In the genomic region with DNA sequence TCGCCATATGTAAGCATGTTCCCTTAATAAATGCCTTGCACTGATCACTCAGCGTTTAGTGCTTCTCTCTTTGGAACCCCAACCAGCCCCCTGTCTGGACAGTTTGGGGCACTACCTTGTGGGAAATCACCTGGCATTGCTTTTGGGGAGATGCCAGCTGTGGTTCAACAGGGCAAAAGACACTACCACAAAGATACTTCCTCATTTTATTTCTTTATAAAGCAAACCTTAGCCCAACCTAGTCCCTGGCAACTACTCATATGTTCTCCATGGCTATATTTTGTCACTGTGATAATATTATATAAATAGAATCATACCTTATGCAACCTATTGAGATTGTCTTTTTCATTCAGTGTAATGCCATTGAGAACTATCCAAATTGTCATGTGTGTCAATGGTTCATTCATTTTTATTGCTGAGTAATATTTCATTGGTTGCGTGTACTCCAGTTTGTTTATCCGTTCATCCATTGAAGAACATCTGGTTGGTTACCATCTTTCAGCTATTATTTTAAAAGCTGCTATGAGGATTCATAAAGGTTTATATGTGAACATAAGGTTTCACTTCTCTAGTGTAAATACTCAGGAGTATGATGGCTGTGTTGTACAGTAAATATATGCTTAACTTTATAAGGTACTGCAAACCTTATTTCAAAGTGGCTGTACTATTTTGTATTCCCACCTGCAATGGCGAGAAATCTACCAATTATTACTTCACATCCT, we compare ENCODE assay signal across 24 cellular contexts.
DNase-seq lines count a peak whose midpoint lies in the region; ATAC-seq, FAIRE-seq and TF ChIP-seq lines count a peak whose summit lies in the region.
"Had no signal": no experiment of that assay in that cellular context is flagged by ENCODE, and none has a peak within 500 bp of the region (broad histone marks: within the 10 kb centered on the region; RNA-seq: fewer than 3 reads in every experiment).

No MANE protein-coding gene starts in this region.

- TF ChIP-seq EP300 in SK-N-SH (IDR thresholded peaks at IDR 0.05; ENCODE audit: borderline replicate concordance in 1 of 2, low read depth in 1 of 2, low read length in 1 of 2) = no peak

- no peaks in the 10 kb centered on the region; a peak in 1 of 4 replicates for H3K4me1 ChIP-seq in SK-N-SH (ENCODE audit: control insufficient read depth in 1 of 2, insufficient read depth in 2 of 2, low read depth in 1 of 2, low read length in 1 of 2)
- H3K4me1 ChIP-seq: heart right ventricle, neural progenitor cell, SJSA1 had no signal

- CTCF ChIA-PET in SK-N-SH (lab: Yijun Ruan, JAX) (interaction anchor here (2.1 to 3.4 kb wide), 2 partner anchors 12 to 198 kb away, joined by 6 to 14 read pairs; no protein-coding TSS in a partner anchor), activated B cell treated with CpG ODN at 0.5 μM for 24 hours (lab: Charles Lee) (interaction anchor here (1.0 to 25.7 kb wide), 2 partner anchors 9 to 17 kb away, joined by 3 to 553 read pairs; no protein-coding TSS in a partner anchor)

- no peaks in the 10 kb centered on the region for H3K36me3 ChIP-seq in SK-N-SH (replicated peaks in 1 of 2; ENCODE audit: control insufficient read depth in 1 of 2, insufficient read depth in 2 of 2, low read length in 1 of 2)
- H3K36me3 ChIP-seq: heart right ventricle, neural progenitor cell, SJSA1 had no signal

- no peak overlapping the region for H3K4me2 ChIP-seq in SK-N-SH
- H3K4me2 ChIP-seq: GM23338, neural progenitor cell had no signal

- H3K79me2 ChIP-seq in SK-N-SH (ENCODE audit: insufficient read depth) = no peaks in the 10 kb centered on the region

- H3K9me2 ChIP-seq in SK-N-SH = no peaks in the 10 kb centered on the region

- H3K27ac ChIP-seq in SK-N-SH (ENCODE audit: low read depth in 2 of 2, low read length in 1 of 2) = no peak overlapping the region
- H3K27ac ChIP-seq: heart right ventricle, HL-60, neural progenitor cell, SJSA1 had no signal

- H3K4me3 Mint-ChIP-seq in activated B cell treated with CpG ODN at 0.5 μM for 24 hours = peak overlapping the region; percentile 11
- H3K4me3 Mint-ChIP-seq in type B pancreatic cell = no peak overlapping the region
- H3K4me3 Mint-ChIP-seq: GM23338, neural progenitor cell had no signal

- intact Hi-C loops in activated B cell treated with CpG ODN at 0.5 μM for 24 hours (cut with micrococcal nuclease) = no loop called here

- no peak for DNase-seq in SK-N-SH
- peak; percentile 25 for DNase-seq in activated B cell treated with CpG ODN at 0.5 μM for 24 hours
- no peak for DNase-seq in type B pancreatic cell (ENCODE audit: extremely low spot score, unreplicated experiment)
- no peak for DNase-seq in D721Med (ENCODE audit: insufficient read length, low spot score)
- no peak for DNase-seq in pons (ENCODE audit: low spot score)
- DNase-seq: activated gamma-delta T cell; amniotic stem cell; C1 segment of cervical spinal cord; heart right ventricle; mammary epithelial cell; NCI-H1092 treated with DMSO at 0.1 percent for 48 hours; NCI-H526; PC-3; stimulated activated CD4-positive, alpha-beta T cell treated with anti-CD3 and anti-CD28 coated beads, Interleukin-15, amount 100 ng/mL, for 24 hours; stimulated activated naive CD4-positive, alpha-beta T cell treated with Interleukin-2 at 50 U/mL for 16 hours; T-helper 9 cell had no signal

- no peak for TF ChIP-seq CTCF in SK-N-SH (IDR thresholded peaks at IDR 0.05)
- TF ChIP-seq CTCF in activated B cell treated with CpG ODN at 0.5 μM for 24 hours (IDR thresholded peaks at IDR 0.05) = no peak
- TF ChIP-seq CTCF in type B pancreatic cell (conservative IDR thresholded peaks at IDR 0.05) = no peak
- TF ChIP-seq CTCF in D721Med (IDR thresholded peaks at IDR 0.05; ENCODE audit: insufficient read depth, missing control alignments) = no peak

- no peaks in the 10 kb centered on the region for H4K20me1 ChIP-seq in SK-N-SH (ENCODE audit: insufficient read depth)

- peak; percentile 6; the same call in 1 of the 3 replicates for ATAC-seq in SK-N-SH treated with all-trans-retinoic acid at 6 μM for 48 hours
- peak; percentile 54 for ATAC-seq in HG03342 (IDR thresholded peaks at IDR 0.05; ENCODE audit: unreplicated experiment)
- peak; percentile 87 for ATAC-seq in activated B cell treated with CpG ODN at 0.5 μM for 24 hours (ENCODE audit: low read depth)
- no peak for ATAC-seq in GM21447 (IDR thresholded peaks at IDR 0.05; ENCODE audit: unreplicated experiment)
- ATAC-seq: GM23338, heart right ventricle, PC-3 had no signal

- H3K36me3 Mint-ChIP-seq in activated B cell treated with CpG ODN at 0.5 μM for 24 hours (ENCODE audit: low read depth) (no peaks in the 10 kb centered on the region), type B pancreatic cell (no peaks in the 10 kb centered on the region)
- H3K36me3 Mint-ChIP-seq: neural progenitor cell had no signal

- POLR2A ChIA-PET in SK-N-SH (lab: Yijun Ruan, JAX) = no interaction called here
- POLR2A ChIA-PET in activated B cell treated with CpG ODN at 0.5 μM for 24 hours (lab: Charles Lee) = interaction anchor here (1.2 kb wide), 1 partner anchor 226 kb away, joined by 3 read pairs; the partner anchor contains the start of gene STX7

- H3K27me3 Mint-ChIP-seq in activated B cell treated with CpG ODN at 0.5 μM for 24 hours = peaks cover under 1% of the 10 kb centered on the region
- H3K27me3 Mint-ChIP-seq in type B pancreatic cell = no peaks in the 10 kb centered on the region

- no peaks in the 10 kb centered on the region for H3F3A ChIP-seq in SK-N-SH (replicated peaks; ENCODE audit: insufficient read depth)

- H3K9ac ChIP-seq in SK-N-SH = no peak overlapping the region
- H3K9ac ChIP-seq: neural progenitor cell had no signal

- TF ChIP-seq RAD21 in SK-N-SH (IDR thresholded peaks at IDR 0.05; ENCODE audit: low read length) = no peak

- H3K4me3 ChIP-seq in SK-N-SH (ENCODE audit: low read depth in 2 of 2, low read length in 1 of 2) = no peak overlapping the region
- H3K4me3 ChIP-seq: GM23338, heart right ventricle, neural progenitor cell, SJSA1 had no signal

- WGBS in SK-N-SH (ENCODE audit: low lambda C conversion rate) = 37% methylated on average over 5 of the region's 5 CpGs

- H3K9me3 ChIP-seq in SK-N-SH = peaks cover 5% of the 10 kb centered on the region
- H3K9me3 ChIP-seq: SJSA1 had no signal

- no peak overlapping the region for H2AFZ ChIP-seq in SK-N-SH (ENCODE audit: low read depth)
- H2AFZ ChIP-seq: GM23338, neural progenitor cell had no signal

- H3K9me3 Mint-ChIP-seq in activated B cell treated with CpG ODN at 0.5 μM for 24 hours (no peaks in the 10 kb centered on the region), type B pancreatic cell (no peaks in the 10 kb centered on the region)
- H3K9me3 Mint-ChIP-seq: GM23338, neural progenitor cell had no signal

- FAIRE-seq in D721Med (lab: Jason Lieb, UNC) = no peak
- FAIRE-seq: islet of Langerhans had no signal

- no peaks in the 10 kb centered on the region; the same call in 1 of the 2 replicates for H3K27me3 ChIP-seq in SK-N-SH (ENCODE audit: insufficient read depth)
- H3K27me3 ChIP-seq: neural progenitor cell, SJSA1 had no signal

- H3K4me1 Mint-ChIP-seq in activated B cell treated with CpG ODN at 0.5 μM for 24 hours (peaks cover 15% of the 10 kb centered on the region), type B pancreatic cell (ENCODE audit: unreplicated experiment) (no peaks in the 10 kb centered on the region)
- H3K4me1 Mint-ChIP-seq: neural progenitor cell had no signal

- H3K27ac Mint-ChIP-seq in activated B cell treated with CpG ODN at 0.5 μM for 24 hours = peak overlapping the region; percentile 50
- H3K27ac Mint-ChIP-seq in type B pancreatic cell = peak overlapping the region; percentile 57
- H3K27ac Mint-ChIP-seq: GM23338, neural progenitor cell had no signal

TF ChIP-seq in SK-N-SH treated with all-trans-retinoic acid at 6 μM for 48 hours, 23 proteins besides CTCF, POLR2A, EP300 and RAD21 (continues in another document):
- TF ChIP-seq ZFP3 (CRISPR knock-in tag; IDR thresholded peaks at IDR 0.05) (no peak), ESRRG (CRISPR knock-in tag; IDR thresholded peaks at IDR 0.05) (no peak), ISL1 (CRISPR knock-in tag; IDR thresholded peaks at IDR 0.05) (no peak), SNAI2 (CRISPR knock-in tag; IDR thresholded peaks at IDR 0.05) (no peak), CSRNP3 (CRISPR knock-in tag; IDR thresholded peaks at IDR 0.05) (no peak)

TF ChIP-seq in SK-N-SH, 30 proteins besides CTCF, POLR2A, EP300 and RAD21 (continues in another document):
- TF ChIP-seq, protein P1, sequence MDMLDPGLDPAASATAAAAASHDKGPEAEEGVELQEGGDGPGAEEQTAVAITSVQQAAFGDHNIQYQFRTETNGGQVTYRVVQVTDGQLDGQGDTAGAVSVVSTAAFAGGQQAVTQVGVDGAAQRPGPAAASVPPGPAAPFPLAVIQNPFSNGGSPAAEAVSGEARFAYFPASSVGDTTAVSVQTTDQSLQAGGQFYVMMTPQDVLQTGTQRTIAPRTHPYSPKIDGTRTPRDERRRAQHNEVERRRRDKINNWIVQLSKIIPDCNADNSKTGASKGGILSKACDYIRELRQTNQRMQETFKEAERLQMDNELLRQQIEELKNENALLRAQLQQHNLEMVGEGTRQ (IDR thresholded peaks at IDR 0.05; ENCODE audit: borderline replicate concordance, low read depth, low read length) = no peak
- TF ChIP-seq PBX3 (IDR thresholded peaks at IDR 0.05) = no peak
- no peak for TF ChIP-seq FOXJ3 (CRISPR knock-in tag; IDR thresholded peaks at IDR 0.05)
- no peak for TF ChIP-seq RFX5 (IDR thresholded peaks at IDR 0.05; ENCODE audit: low read length)
- no peak for TF ChIP-seq TEAD4 (IDR thresholded peaks at IDR 0.05; ENCODE audit: borderline replicate concordance, insufficient read depth)
- TF ChIP-seq GATA2 (CRISPR knock-in tag; IDR thresholded peaks at IDR 0.05) = no peak
- TF ChIP-seq JUND (IDR thresholded peaks at IDR 0.05) = no peak
- TF ChIP-seq TAF1 (IDR thresholded peaks at IDR 0.05; ENCODE audit: borderline replicate concordance, low read depth, low read length) = no peak
- TF ChIP-seq NFIC (IDR thresholded peaks at IDR 0.05; ENCODE audit: borderline replicate concordance) = no peak
- no peak for TF ChIP-seq SMC3 (IDR thresholded peaks at IDR 0.05; ENCODE audit: low read depth, low read length)
- TF ChIP-seq CHD2 (IDR thresholded peaks at IDR 0.05; ENCODE audit: low read length, partially characterized antibody) = no peak
